Comparison of ENCODE assay signal across 8 cellular contexts in genomic region chr16:69187891-69188451, GRCh38. TPM values are rescaled to one million over a fixed set of nuclear protein-coding genes. Genes with fewer than 3 reads are reported as not detected.
DNase-seq lines count a peak whose midpoint lies in the region; ATAC-seq, FAIRE-seq and TF ChIP-seq lines count a peak whose summit lies in the region.

No MANE protein-coding gene starts in this region.

- no peak for ATAC-seq in stimulated activated naive CD8-positive, alpha-beta T cell treated with anti-CD3 and anti-CD28 coated beads, Interleukin-15, Interleukin-2, amounts not matched to agents 100 U/mL and 50 U/mL, for 24 hours
- ATAC-seq in GM21717 (IDR thresholded peaks at IDR 0.05; ENCODE audit: unreplicated experiment): no peak

- no peaks in the 10 kb centered on the region for H3K9me3 ChIP-seq in endodermal cell (ENCODE audit: control insufficient read depth, low read length)

- H3K4me3 Mint-ChIP-seq in endodermal cell: peak overlapping the region; percentile 81
- peak overlapping the region; percentile 75 for H3K4me3 Mint-ChIP-seq in mesothelial cell of epicardium

- H3K27me3 Mint-ChIP-seq in endodermal cell (ENCODE audit: insufficient read depth): no peaks in the 10 kb centered on the region
- H3K27me3 Mint-ChIP-seq in mesothelial cell of epicardium (ENCODE audit: low read depth): no peaks in the 10 kb centered on the region

- DNase-seq in GM12891 (ENCODE audit: insufficient read length, low spot score): no peak
- peak; percentile 0 for DNase-seq in NCI-H1048 (lab: John Stamatoyannopoulos, UW)
- DNase-seq in activated CD4-positive, alpha-beta T cell treated with anti-CD3 and anti-CD28 coated beads, Interleukin-2, amount 50 U/mL, for 1 hour: peak; percentile 34
- peak; percentile 73 for DNase-seq in endodermal cell
- peak in 1 of 2 experiments; percentile 56 for DNase-seq in mesothelial cell of epicardium (ENCODE audit: low spot score in 2 of 2, unreplicated experiment in 2 of 2)
- peak; percentile 37 for DNase-seq in stimulated activated naive CD8-positive, alpha-beta T cell treated with anti-CD3 and anti-CD28 coated beads, Interleukin-15, Interleukin-2, amounts not matched to agents 100 U/mL and 50 U/mL, for 24 hours
- DNase-seq in ecto neural progenitor cell (ENCODE audit: low spot score): no peak

- H3K36me3 Mint-ChIP-seq in endodermal cell (ENCODE audit: low read depth) (peaks cover 5% of the 10 kb centered on the region), mesothelial cell of epicardium (peaks cover 4% of the 10 kb centered on the region)

- peaks cover 2% of the 10 kb centered on the region for H3K4me1 ChIP-seq in endodermal cell (ENCODE audit: control insufficient read depth, insufficient read depth, low read length)

- 1% methylated on average over 15 to 24 of the region's 24 CpGs for WGBS in endodermal cell (ENCODE audit: insufficient coverage in 1 of 2, insufficient read length in 1 of 2), 2 experiments

- peak overlapping the region; percentile 89 for H3K4me3 ChIP-seq in endodermal cell (ENCODE audit: low read length)

- H3K4me1 Mint-ChIP-seq in endodermal cell (peaks cover 17% of the 10 kb centered on the region), mesothelial cell of epicardium (peaks cover 26% of the 10 kb centered on the region)

- H3K27me3 ChIP-seq in endodermal cell (ENCODE audit: control insufficient read depth, insufficient read depth, low read length, poor library complexity, severe bottlenecking): no peaks in the 10 kb centered on the region

- H3K36me3 ChIP-seq in endodermal cell (ENCODE audit: control insufficient read depth, insufficient read depth, low read length): no peaks in the 10 kb centered on the region

- peak overlapping the region; percentile 71 for H3K27ac ChIP-seq in endodermal cell (ENCODE audit: low read depth, low read length)

- peak overlapping the region; percentile 60 for H3K9ac ChIP-seq in endodermal cell (ENCODE audit: extremely low read depth, low read length, poor library complexity, severe bottlenecking)

- H3K27ac Mint-ChIP-seq in endodermal cell (peak overlapping the region; percentile 89), mesothelial cell of epicardium (peak overlapping the region; percentile 78)

- TF ChIP-seq POLR2A in GM12891 (IDR thresholded peaks at IDR 0.05; ENCODE audit: low read depth, low read length): no peak

- TF ChIP-seq CTCF in endodermal cell (conservative IDR thresholded peaks at IDR 0.05) (no peak), mesothelial cell of epicardium (IDR thresholded peaks at IDR 0.05; ENCODE audit: unreplicated experiment) (no peak)

- FAIRE-seq in GM12891 (lab: Jason Lieb, UNC): no peak

- no peaks in the 10 kb centered on the region for H3K9me3 Mint-ChIP-seq in endodermal cell
- H3K9me3 Mint-ChIP-seq in mesothelial cell of epicardium: no peaks in the 10 kb centered on the region

TF ChIP-seq in GM12891, 5 proteins besides CTCF, POLR2A, EP300 and RAD21:
- TF ChIP-seq TAF1 (IDR thresholded peaks at IDR 0.05; ENCODE audit: low read depth, low read length) (no peak), PAX5 (IDR thresholded peaks at IDR 0.05; ENCODE audit: insufficient read depth, low read length, severe bottlenecking) (no peak), POLR2AphosphoS5 (IDR thresholded peaks at IDR 0.05; ENCODE audit: low read depth, low read length) (no peak), POU2F2 (IDR thresholded peaks at IDR 0.05; ENCODE audit: low read depth, low read length) (0 out of 2 replicates have a peak, but pooled peaks have one; percentile 17), SPI1 (IDR thresholded peaks at IDR 0.05; ENCODE audit: low read depth, low read length) (no peak)

RNA-seq across cellular contexts. Expression of gene SNTB2, which starts 1.0 kb away (rescaled TPM):
- polyA plus RNA-seq in GM12891 (2012; ENCODE audit: low read depth, missing spikeins): 2.1 TPM
- total RNA-seq in endodermal cell: 10 to 100 TPM; 15.4 to 24.1 TPM
- 12.3 TPM for polyA plus RNA-seq in endodermal cell (2013, experiment 1 of 2)
- 10.8 TPM for polyA plus RNA-seq in endodermal cell (2013, experiment 2 of 2)
- total RNA-seq in mesothelial cell of epicardium: 25.7 to 29.8 TPM (median 26.7 TPM) in 3 replicates

RNA-seq across cellular contexts. Expression of gene UTP4, which starts 55.5 kb away (rescaled TPM):
- 52.6 TPM for polyA plus RNA-seq in GM12891 (2012; ENCODE audit: low read depth, missing spikeins)
- total RNA-seq in endodermal cell: 10 to 100 TPM; 44.1 to 45.3 TPM
- 43.1 TPM for polyA plus RNA-seq in endodermal cell (2013, experiment 1 of 2)
- polyA plus RNA-seq in endodermal cell (2013, experiment 2 of 2): 37.3 TPM
- 45.0 to 49.4 TPM (median 48.0 TPM) in 3 replicates for total RNA-seq in mesothelial cell of epicardium

RNA-seq across cellular contexts. Expression of gene CHTF8, which starts 55.6 kb away (rescaled TPM):
- polyA plus RNA-seq in GM12891 (2012; ENCODE audit: low read depth, missing spikeins): 83.6 TPM
- 100 to 1,000 TPM; 105 to 142 TPM for total RNA-seq in endodermal cell
- polyA plus RNA-seq in endodermal cell (2013, experiment 1 of 2): 122 TPM
- polyA plus RNA-seq in endodermal cell (2013, experiment 2 of 2): 111 TPM
- 91.9 to 96.7 TPM (median 95.2 TPM) in 3 replicates for total RNA-seq in mesothelial cell of epicardium

Comparison
In these comparisons a context has a peak if more than half of its experiments do, and no peak if none do; other contexts are left out.
1. DNase-seq: peak in NCI-H1048 (single experiment), activated CD4-positive, alpha-beta T cell treated with anti-CD3 and anti-CD28 coated beads, Interleukin-2, amount 50 U/mL, for 1 hour (single experiment), endodermal cell (single experiment) and stimulated activated naive CD8-positive, alpha-beta T cell treated with anti-CD3 and anti-CD28 coated beads, Interleukin-15, Interleukin-2, amounts not matched to agents 100 U/mL and 50 U/mL, for 24 hours (single experiment); none in GM12891 (single experiment) and ecto neural progenitor cell (single experiment).